1 cellular context compared by ENCODE assay signal in the genomic region with DNA sequence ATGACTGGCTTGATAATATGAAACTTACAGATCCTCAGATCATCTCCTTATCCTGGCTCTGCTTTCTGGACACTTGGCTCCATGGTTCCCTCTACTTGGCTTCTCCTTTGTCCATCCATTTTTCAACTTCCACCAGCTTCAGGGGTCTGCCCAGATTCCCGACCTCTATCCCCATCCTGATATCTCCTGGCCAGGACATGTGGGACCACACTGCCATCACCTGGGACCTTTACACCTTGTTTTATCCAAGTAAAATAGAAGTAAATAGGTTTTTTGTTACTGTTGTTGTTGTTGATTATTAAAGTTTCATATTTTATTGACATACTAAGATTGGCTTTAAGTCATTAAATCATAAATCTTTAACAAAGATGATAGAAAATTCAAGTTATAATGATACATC.
TF ChIP-seq lines count a peak whose summit lies in the region.

No MANE protein-coding gene starts in this region.

TF ChIP-seq in H1, 55 proteins besides CTCF, POLR2A, EP300 and RAD21:
- no peak for TF ChIP-seq SAP30 (IDR thresholded peaks at IDR 0.05; ENCODE audit: insufficient read depth, insufficient replicate concordance, low read length)
